Comparison of ENCODE assay signal across 1 cellular context in genomic region chr4:25178838-25179261, GRCh38.
TF ChIP-seq lines count a peak whose summit lies in the region.

No MANE protein-coding gene starts in this region.

TF ChIP-seq in HepG2, 621 proteins besides CTCF, POLR2A, EP300 and RAD21 (continued from another document):
- TF ChIP-seq HES4 (CRISPR knock-in tag; IDR thresholded peaks at IDR 0.05; ENCODE audit: borderline replicate concordance): no peak
- TF ChIP-seq ZFP41 (CRISPR knock-in tag; IDR thresholded peaks at IDR 0.05; ENCODE audit: borderline replicate concordance): no peak
- no peak for TF ChIP-seq NR2F1 (CRISPR knock-in tag; IDR thresholded peaks at IDR 0.05)
- no peak for TF ChIP-seq ZSCAN31 (CRISPR knock-in tag; IDR thresholded peaks at IDR 0.05; ENCODE audit: low read depth)
- no peak for TF ChIP-seq NFYC (CRISPR knock-in tag; IDR thresholded peaks at IDR 0.05)
